Comparison of ENCODE assay signal across 15 cellular contexts in the genomic region with DNA sequence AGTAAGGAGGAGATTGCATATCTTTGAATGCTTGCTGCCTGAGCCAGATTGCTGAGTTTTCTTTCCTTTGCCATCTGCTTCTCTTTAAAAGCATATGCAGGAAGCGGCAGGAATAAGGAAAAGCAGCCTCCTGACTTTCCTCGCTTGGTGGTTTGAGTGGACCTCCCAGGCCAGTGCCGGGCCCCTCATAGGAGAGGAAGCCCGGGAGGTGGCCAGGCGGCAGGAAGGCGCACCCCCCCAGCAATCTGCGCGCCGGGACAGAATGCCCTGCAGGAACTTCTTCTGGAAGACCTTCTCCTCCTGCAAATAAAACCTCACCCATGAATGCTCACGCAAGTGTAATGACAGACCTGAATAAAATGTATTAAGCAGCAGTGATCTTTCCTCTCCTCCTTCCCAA. TPM values are rescaled to one million over a fixed set of nuclear protein-coding genes. Genes with fewer than 3 reads are reported as not detected.
DNase-seq lines count a peak whose midpoint lies in the region; ATAC-seq and TF ChIP-seq lines count a peak whose summit lies in the region.
"Had no signal": no experiment of that assay in that cellular context is flagged by ENCODE, and none has a peak within 500 bp of the region (broad histone marks: within the 10 kb centered on the region; RNA-seq: fewer than 3 reads in every experiment).

No MANE protein-coding gene starts in this region.

- no peak overlapping the region for H3T11ph ChIP-seq in H9 (ENCODE audit: low read length)

- H3K18ac ChIP-seq in H9 (ENCODE audit: insufficient read length, low read depth, low read length), result no peak overlapping the region

- H3K9me3 ChIP-seq in H9 (ENCODE audit: control insufficient read depth, low read depth, low read length), result no peaks in the 10 kb centered on the region
- H3K9me3 ChIP-seq: vagina had no signal

- H2AK5ac ChIP-seq in H9 (ENCODE audit: insufficient read length, low read length), result no peak overlapping the region

- no peak overlapping the region for H2BK12ac ChIP-seq in H9 (ENCODE audit: insufficient read length, low read depth, low read length)

- H4K91ac ChIP-seq in H9 (ENCODE audit: insufficient read length, low read depth, low read length), result no peak overlapping the region

- no peaks in the 10 kb centered on the region for H3K79me2 ChIP-seq in H9 (ENCODE audit: insufficient read depth, low read length)

- no peak overlapping the region for H3K23ac ChIP-seq in H9 (ENCODE audit: insufficient read length, low read depth, low read length)

- H3K4me3 Mint-ChIP-seq in H9, result peak overlapping the region in 1 of 2 experiments; percentile 8; a peak in 1 of 5 replicates
- H3K4me3 Mint-ChIP-seq: T-helper 2 cell treated with Interferon-gamma antibody and Interleukin-4, amounts not matched to agents 5 μg/mL and 100 μg/mL, for 36 hours had no signal

- H3K56ac ChIP-seq in H9 (ENCODE audit: insufficient read length, low read depth, low read length), result no peak overlapping the region

- H4K20me1 ChIP-seq in H9 (ENCODE audit: control insufficient read depth, insufficient read depth, insufficient read length), result no peaks in the 10 kb centered on the region

- H3K27me3 Mint-ChIP-seq in H9 (ENCODE audit: low read depth), result no peaks in the 10 kb centered on the region

- no peak overlapping the region for H4K8ac ChIP-seq in H9 (replicated peaks; ENCODE audit: insufficient read length, low read depth, low read length)

- no peaks in the 10 kb centered on the region for H3K27me3 ChIP-seq in H9 (ENCODE audit: insufficient read depth, low read length)
- H3K27me3 ChIP-seq: BLaER1 treated with 17β-estradiol and CSF1 and Interleukin-3, amounts not matched to agents 10 nM and 100 nM; vagina had no signal

- no peak overlapping the region for H2BK20ac ChIP-seq in H9 (ENCODE audit: low read depth, low read length, poor library complexity, severe bottlenecking)

- H3K14ac ChIP-seq in H9 (ENCODE audit: insufficient read depth, low read length), result no peak overlapping the region

- H2BK15ac ChIP-seq in H9 (ENCODE audit: low read depth, low read length), result no peak overlapping the region

- WGBS in H9 (ENCODE audit: extremely low coverage, insufficient read length, low lambda C conversion rate), result no CpG with 5 or more reads among the region's 10 CpGs

- H3K4me1 ChIP-seq in H9 (ENCODE audit: insufficient read depth, low read length), result peaks cover 2% of the 10 kb centered on the region; the same call in 1 of the 2 replicates

- peaks cover 4 to 18% (median 11%) of the 10 kb centered on the region in 3 experiments; a peak in 6 of 7 replicates for H3K36me3 Mint-ChIP-seq in H9 (ENCODE audit: insufficient read depth in 1 of 3, low read depth in 3 of 3)

- H3K4me1 Mint-ChIP-seq in H9, result peaks cover 19 to 23% of the 10 kb centered on the region in 2 experiments

- no peaks in the 10 kb centered on the region for H3K79me1 ChIP-seq in H9 (ENCODE audit: insufficient read depth, low read depth, low read length, poor library complexity, severe bottlenecking)

- H3K27ac ChIP-seq in H9 (ENCODE audit: insufficient read length, low read depth, low read length), result no peak overlapping the region
- H3K27ac ChIP-seq: BLaER1 treated with 17β-estradiol and CSF1 and Interleukin-3, amounts not matched to agents 10 nM and 100 nM; vagina had no signal

- ATAC-seq in GM21737 (IDR thresholded peaks at IDR 0.05; ENCODE audit: unreplicated experiment), result no peak
- no peak for ATAC-seq in GM21381 (IDR thresholded peaks at IDR 0.05; ENCODE audit: unreplicated experiment)

- H3K9ac ChIP-seq in H9 (ENCODE audit: extremely low read depth, insufficient read length, low read length), result no peak overlapping the region
- H3K9ac ChIP-seq: BLaER1 treated with 17β-estradiol and CSF1 and Interleukin-3, amounts not matched to agents 10 nM and 100 nM had no signal

- TF ChIP-seq CTCF in HFF-Myc (IDR thresholded peaks at IDR 0.05; ENCODE audit: low read depth, low read length, missing control alignments) (no peak), choroid plexus epithelial cell (conservative IDR thresholded peaks at IDR 0.05; ENCODE audit: low read depth, low read length) (no peak), H9 (conservative IDR thresholded peaks at IDR 0.05) (no peak)

- H3K27ac Mint-ChIP-seq in H9, result peak overlapping the region in 1 of 3 experiments; percentile 40; a peak in 2 of 7 replicates
- H3K27ac Mint-ChIP-seq: T-helper 2 cell treated with Interferon-gamma antibody and Interleukin-4, amounts not matched to agents 5 μg/mL and 100 μg/mL, for 36 hours had no signal

- H3K9me3 Mint-ChIP-seq in H9, result peaks cover 0 to 4% of the 10 kb centered on the region in 2 experiments; a peak in 1 of 5 replicates
- H3K9me3 Mint-ChIP-seq: T-helper 2 cell treated with Interferon-gamma antibody and Interleukin-4, amounts not matched to agents 5 μg/mL and 100 μg/mL, for 36 hours had no signal

- H3K23me2 ChIP-seq in H9 (ENCODE audit: insufficient read length, low read depth, low read length, poor library complexity, severe bottlenecking), result no peaks in the 10 kb centered on the region

- H3K4me3 ChIP-seq in HFF-Myc (replicated peaks; ENCODE audit: low read depth, low read length) (peak overlapping the region; percentile 14), choroid plexus epithelial cell (ENCODE audit: low read depth, low read length) (peak overlapping the region; percentile 40)
- H3K4me3 ChIP-seq: BLaER1 treated with 17β-estradiol and CSF1 and Interleukin-3, amounts not matched to agents 10 nM and 100 nM; vagina had no signal

- no peak overlapping the region for H3K4ac ChIP-seq in H9 (ENCODE audit: low read depth, low read length)

- no peak overlapping the region for H4K5ac ChIP-seq in H9 (ENCODE audit: insufficient read length, low read depth, low read length)

- no peak overlapping the region for H2BK120ac ChIP-seq in H9 (ENCODE audit: low read depth, low read length, poor library complexity, severe bottlenecking)

- peak; percentile 63 for DNase-seq in AG08395 (ENCODE audit: low spot score)
- no peak for DNase-seq in HFF-Myc (ENCODE audit: extremely low read depth, low read depth)
- peak; percentile 41 for DNase-seq in choroid plexus epithelial cell (ENCODE audit: low read depth)
- DNase-seq in islet precursor cell, result peak; percentile 67
- no peak for DNase-seq in H9
- DNase-seq in SW 1271 (lab: John Stamatoyannopoulos, UW), result no peak
- DNase-seq: effector memory CD4-positive, alpha-beta T cell; NCI-H2081; stimulated activated CD8-positive, alpha-beta memory T cell treated with anti-CD3 and anti-CD28 coated beads, Interleukin-4, amount 100 ng/mL, for 48 hours had no signal

- H2AFZ ChIP-seq in H9 (ENCODE audit: low read length), result no peak overlapping the region

- no peak overlapping the region for H3K4me2 ChIP-seq in H9 (ENCODE audit: insufficient read depth, insufficient read length, low read length)
- H3K4me2 ChIP-seq: BLaER1 treated with 17β-estradiol and CSF1 and Interleukin-3, amounts not matched to agents 10 nM and 100 nM had no signal

- no peak overlapping the region for H2BK5ac ChIP-seq in H9 (ENCODE audit: insufficient read length, low read length)

RNA-seq across cellular contexts. Expression of gene CORT, which starts 1.5 kb away (rescaled TPM):
- total RNA-seq in H9 (2021), result 0.33 TPM in 1 of 2 replicates, not detected in the other
- total RNA-seq: myocyte, vagina had no signal

RNA-seq across cellular contexts. Expression of gene DFFA, which starts 21.0 kb away (rescaled TPM):
- 94.1 and 98.2 TPM in 2 replicates for total RNA-seq in H9 (2021)

RNA-seq across cellular contexts. Expression of gene CENPS, which starts 21.1 kb away (rescaled TPM):
- total RNA-seq in H9 (2021), result 16.3 and 17.8 TPM in 2 replicates

RNA-seq across cellular contexts. Expression of gene PEX14, which starts 23.5 kb away (rescaled TPM):
- total RNA-seq in H9 (2021), result 20.7 and 23.9 TPM in 2 replicates

RNA-seq across cellular contexts. Expression of gene PGD, which starts 52.4 kb away (rescaled TPM):
- total RNA-seq in H9 (2021), result 289 and 291 TPM in 2 replicates

Comparison
In these comparisons a context has a peak if more than half of its experiments do, and no peak if none do; other contexts are left out.
1. DNase-seq: peak in AG08395 (single experiment), choroid plexus epithelial cell (single experiment) and islet precursor cell (single experiment); none in HFF-Myc (single experiment), H9 (single experiment) and SW 1271 (0 of 2).